ENCODE assay signal across 44 cellular contexts in the genomic region with DNA sequence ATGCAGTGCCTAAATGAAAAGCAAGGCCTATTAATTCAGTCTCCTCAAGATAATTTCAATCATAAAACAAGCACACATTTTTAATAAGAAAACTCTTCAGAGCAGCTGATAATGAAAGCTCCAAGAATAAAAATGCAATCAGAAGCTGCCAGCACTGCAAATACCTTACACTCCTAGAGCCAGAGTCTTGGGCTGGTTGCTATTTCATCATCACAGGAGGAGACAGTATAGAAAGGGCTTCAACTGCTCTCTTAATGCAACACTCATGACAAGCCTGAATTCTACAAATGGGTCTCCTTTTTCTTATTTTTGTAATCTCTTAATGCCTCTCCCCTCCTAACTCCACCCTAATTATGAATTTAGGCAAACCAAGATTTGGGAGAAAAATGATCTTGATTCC. TPM values are rescaled to one million over a fixed set of nuclear protein-coding genes. Genes with fewer than 3 reads are reported as not detected.
"Had no signal": no experiment of that assay in that cellular context is flagged by ENCODE, and none has a peak within 500 bp of the region (broad histone marks: within the 10 kb centered on the region; RNA-seq: fewer than 3 reads in every experiment).

No MANE protein-coding gene starts in this region.

- H3K36me3 Mint-ChIP-seq: activated naive CD4-positive, alpha-beta T cell treated with anti-CD3 and anti-CD28 coated beads, Interleukin-2, amount 10 ng/mL, durations not matched to agents 7 days and 5 days; activated naive CD8-positive, alpha-beta T cell; activated naive CD8-positive, alpha-beta T cell treated with anti-CD3 and anti-CD28 coated beads, Interleukin-2, amount 10 ng/mL, durations not matched to agents 7 days and 5 days; brain had no signal

- H3K4me3 ChIP-seq: adrenal gland, ascending aorta, body of pancreas, breast epithelium, cardiac muscle cell had no signal

- DNase-seq: activated effector memory CD4-positive, alpha-beta T cell treated with anti-CD3 and anti-CD28 coated beads, Interleukin-2, amount 50 U/mL, for 16 hours; activated effector memory CD4-positive, alpha-beta T cell treated with Interleukin-2 at 50 U/mL for 16 hours; activated gamma-delta T cell; activated gamma-delta T cell treated with Interleukin-2 at 50 U/mL for 16 hours; activated naive CD4-positive, alpha-beta T cell; activated naive CD4-positive, alpha-beta T cell treated with anti-CD3 and anti-CD28 coated beads for 36 hours; activated naive CD4-positive, alpha-beta T cell treated with anti-CD3 and anti-CD28 coated beads, Interleukin-2, amount 10 ng/mL, durations not matched to agents 7 days and 5 days; activated naive CD4-positive, alpha-beta T cell treated with anti-CD3 and anti-CD28 coated beads, Interleukin-2, amount 50 U/mL, for 16 hours; activated naive CD4-positive, alpha-beta T cell treated with Interleukin-2 at 50 U/mL for 16 hours; activated naive CD8-positive, alpha-beta T cell treated with anti-CD3 and anti-CD28 coated beads for 36 hours; activated naive CD8-positive, alpha-beta T cell treated with anti-CD3 and anti-CD28 coated beads, Interleukin-2, amount 10 ng/mL, durations not matched to agents 7 days and 5 days; activated naive CD8-positive, alpha-beta T cell treated with anti-CD3 and anti-CD28 coated beads, Interleukin-2, amount 50 U/mL, for 24 hours; activated T-cell treated with anti-CD3 and anti-CD28 coated beads, Interleukin-2, amount 50 U/mL, for 1 hour; activated T-cell treated with anti-CD3 and anti-CD28 coated beads, Interleukin-2, amount 50 U/mL, for 24 hours; activated T-cell treated with anti-CD3 and anti-CD28 coated beads, Interleukin-2, amount 50 U/mL, for 4 hours; activated T-cell treated with anti-CD3 and anti-CD28 coated beads, Interleukin-2, amount 50 U/mL, for 48 hours; activated T-cell treated with anti-CD3 and anti-CD28 coated beads, Interleukin-2, amount 50 U/mL, for 72 hours; adrenal gland; amniotic stem cell; amygdala; anterior cingulate cortex; aorta; body of pancreas; brain microvascular endothelial cell; caudate nucleus; central memory CD4-positive, alpha-beta T cell; cerebellar nuclear complex had no signal

- H3K27ac ChIP-seq: adrenal gland, ascending aorta, body of pancreas, brain microvascular endothelial cell, breast epithelium, cardiac muscle cell had no signal

- FAIRE-seq: astrocyte, bronchial epithelial cell had no signal

- H3K36me3 ChIP-seq: adrenal gland, ascending aorta, brain microvascular endothelial cell, breast epithelium, cardiac muscle cell had no signal

- H3K4me1 Mint-ChIP-seq: activated naive CD4-positive, alpha-beta T cell treated with anti-CD3 and anti-CD28 coated beads, Interleukin-2, amount 10 ng/mL, durations not matched to agents 7 days and 5 days; activated naive CD4-positive, alpha-beta T cell treated with anti-CD3 and anti-CD28 coated beads, Interleukin-2, amount 50 U/mL, for 24 hours; activated naive CD8-positive, alpha-beta T cell treated with anti-CD3 and anti-CD28 coated beads for 36 hours; activated naive CD8-positive, alpha-beta T cell treated with anti-CD3 and anti-CD28 coated beads, Interleukin-2, amount 10 ng/mL, durations not matched to agents 7 days and 5 days; activated naive CD8-positive, alpha-beta T cell treated with anti-CD3 and anti-CD28 coated beads, Interleukin-2, amount 50 U/mL, for 24 hours; activated T-helper 17 cell treated with anti-CD3 and anti-CD28 coated beads, Interleukin-2, amount 50 U/mL, for 72 hours; brain; central memory CD8-positive, alpha-beta T cell had no signal

- H3K27me3 Mint-ChIP-seq: activated naive CD4-positive, alpha-beta T cell treated with anti-CD3 and anti-CD28 coated beads, Interleukin-2, amount 10 ng/mL, durations not matched to agents 7 days and 5 days; central memory CD8-positive, alpha-beta T cell had no signal

- H3K9me3 ChIP-seq: adrenal gland, ascending aorta had no signal

- H3K4me1 ChIP-seq: adrenal gland, ascending aorta, body of pancreas, breast epithelium had no signal

- H3K4me3 Mint-ChIP-seq: activated naive CD4-positive, alpha-beta T cell treated with anti-CD3 and anti-CD28 coated beads for 36 hours; activated naive CD4-positive, alpha-beta T cell treated with anti-CD3 and anti-CD28 coated beads, Interleukin-2, amount 10 ng/mL, durations not matched to agents 7 days and 5 days; activated naive CD4-positive, alpha-beta T cell treated with anti-CD3 and anti-CD28 coated beads, Interleukin-2, amount 50 U/mL, for 24 hours; activated naive CD8-positive, alpha-beta T cell; activated naive CD8-positive, alpha-beta T cell treated with anti-CD3 and anti-CD28 coated beads for 36 hours; activated naive CD8-positive, alpha-beta T cell treated with anti-CD3 and anti-CD28 coated beads, Interleukin-2, amount 10 ng/mL, durations not matched to agents 7 days and 5 days; activated naive CD8-positive, alpha-beta T cell treated with anti-CD3 and anti-CD28 coated beads, Interleukin-2, amount 50 U/mL, for 24 hours; activated T-cell treated with anti-CD3 and anti-CD28 coated beads, Interleukin-2, amount 50 U/mL, for 24 hours; activated T-cell treated with anti-CD3 and anti-CD28 coated beads, Interleukin-2, amount 50 U/mL, for 4 hours; activated T-cell treated with anti-CD3 and anti-CD28 coated beads, Interleukin-2, amount 50 U/mL, for 72 hours; activated T-helper 1 cell treated with anti-CD3 and anti-CD28 coated beads, Interleukin-12 subunit alpha, Interleukin-12 subunit beta, Interleukin-2, Interleukin-4 antibody, amounts not matched to agents 30 ng/mL and 10 ng/mL and 1 ng/mL, durations not matched to agents 14 hours and 24 hours and 36 hours; activated T-helper 17 cell treated with anti-CD3 and anti-CD28 coated beads, Interleukin-2, amount 50 U/mL, for 72 hours; brain; central memory CD8-positive, alpha-beta T cell had no signal

- H3K27me3 ChIP-seq: adrenal gland, ascending aorta, body of pancreas, brain microvascular endothelial cell, breast epithelium, cardiac muscle cell had no signal

- H3K27ac Mint-ChIP-seq: activated naive CD4-positive, alpha-beta T cell treated with anti-CD3 and anti-CD28 coated beads for 36 hours; activated naive CD4-positive, alpha-beta T cell treated with anti-CD3 and anti-CD28 coated beads, Interleukin-2, amount 10 ng/mL, durations not matched to agents 7 days and 5 days; activated naive CD4-positive, alpha-beta T cell treated with anti-CD3 and anti-CD28 coated beads, Interleukin-2, amount 50 U/mL, for 24 hours; activated naive CD4-positive, alpha-beta T cell treated with anti-CD3 and anti-CD28 coated beads, Interleukin-2, amount 50 U/mL, for 72 hours; activated naive CD8-positive, alpha-beta T cell; activated naive CD8-positive, alpha-beta T cell treated with anti-CD3 and anti-CD28 coated beads for 36 hours; activated naive CD8-positive, alpha-beta T cell treated with anti-CD3 and anti-CD28 coated beads, Interleukin-2, amount 10 ng/mL, durations not matched to agents 7 days and 5 days; activated naive CD8-positive, alpha-beta T cell treated with anti-CD3 and anti-CD28 coated beads, Interleukin-2, amount 50 U/mL, for 24 hours; activated T-cell treated with anti-CD3 and anti-CD28 coated beads, Interleukin-2, amount 50 U/mL, for 24 hours; activated T-cell treated with anti-CD3 and anti-CD28 coated beads, Interleukin-2, amount 50 U/mL, for 72 hours; activated T-helper 1 cell treated with anti-CD3 and anti-CD28 coated beads, Interleukin-12 subunit alpha, Interleukin-12 subunit beta, Interleukin-2, Interleukin-4 antibody, amounts not matched to agents 30 ng/mL and 10 ng/mL and 1 ng/mL, durations not matched to agents 14 hours and 24 hours and 36 hours; activated T-helper 17 cell treated with anti-CD3 and anti-CD28 coated beads, Interleukin-2, amount 50 U/mL, for 72 hours; activated T-helper 2 cell treated with anti-CD3 and anti-CD28 coated beads, Interferon-gamma antibody, Interleukin-2, Interleukin-4, amounts not matched to agents 10 μg/mL and 5 μg/mL and 100 μg/mL, durations not matched to agents 14 hours and 24 hours and 36 hours; brain had no signal

- ATAC-seq: activated naive CD4-positive, alpha-beta T cell treated with anti-CD3 and anti-CD28 coated beads, Interleukin-2, amount 50 U/mL, for 72 hours; activated naive CD8-positive, alpha-beta T cell treated with anti-CD3 and anti-CD28 coated beads, Interleukin-2, amount 50 U/mL, for 24 hours; activated T-cell treated with anti-CD3 and anti-CD28 coated beads, Interleukin-2, amount 50 U/mL, for 4 hours; activated T-cell treated with anti-CD3 and anti-CD28 coated beads, Interleukin-2, amount 50 U/mL, for 72 hours; activated T-helper 17 cell treated with anti-CD3 and anti-CD28 coated beads, Interleukin-2, amount 50 U/mL, for 72 hours; body of pancreas had no signal

RNA-seq across cellular contexts. Expression of gene MC3R, which starts 11.2 kb away (rescaled TPM):
- total RNA-seq: activated naive CD4-positive, alpha-beta T cell treated with anti-CD3 and anti-CD28 coated beads for 36 hours; activated naive CD4-positive, alpha-beta T cell treated with anti-CD3 and anti-CD28 coated beads, Interleukin-2, amount 50 U/mL, for 72 hours; activated naive CD8-positive, alpha-beta T cell treated with anti-CD3 and anti-CD28 coated beads for 36 hours; activated naive CD8-positive, alpha-beta T cell treated with anti-CD3 and anti-CD28 coated beads, Interleukin-2, amount 10 ng/mL, durations not matched to agents 7 days and 5 days; activated T-cell treated with anti-CD3 and anti-CD28 coated beads, Interleukin-2, amount 50 U/mL, for 4 hours; activated T-cell treated with anti-CD3 and anti-CD28 coated beads, Interleukin-2, amount 50 U/mL, for 72 hours; activated T-helper 1 cell treated with anti-CD3 and anti-CD28 coated beads, Interleukin-12 subunit alpha, Interleukin-12 subunit beta, Interleukin-2, Interleukin-4 antibody, amounts not matched to agents 30 ng/mL and 10 ng/mL and 1 ng/mL, durations not matched to agents 14 hours and 24 hours and 36 hours; activated T-helper 17 cell treated with anti-CD3 and anti-CD28 coated beads, Interleukin-2, amount 50 U/mL, for 72 hours; activated T-helper 2 cell treated with anti-CD3 and anti-CD28 coated beads, Interferon-gamma antibody, Interleukin-2, Interleukin-4, amounts not matched to agents 10 μg/mL and 5 μg/mL and 100 μg/mL, durations not matched to agents 14 hours and 24 hours and 36 hours; adrenal gland; aorta; ascending aorta; astrocyte; body of pancreas; breast epithelium; bronchial epithelial cell; cardiac muscle cell; cardiac septum; cerebellum; chondrocyte had no signal
- polyA plus RNA-seq: adipose tissue, adrenal gland, aorta, cardiac muscle cell had no signal
